ENCODE assay signal across 10 cellular contexts in the genomic region with DNA sequence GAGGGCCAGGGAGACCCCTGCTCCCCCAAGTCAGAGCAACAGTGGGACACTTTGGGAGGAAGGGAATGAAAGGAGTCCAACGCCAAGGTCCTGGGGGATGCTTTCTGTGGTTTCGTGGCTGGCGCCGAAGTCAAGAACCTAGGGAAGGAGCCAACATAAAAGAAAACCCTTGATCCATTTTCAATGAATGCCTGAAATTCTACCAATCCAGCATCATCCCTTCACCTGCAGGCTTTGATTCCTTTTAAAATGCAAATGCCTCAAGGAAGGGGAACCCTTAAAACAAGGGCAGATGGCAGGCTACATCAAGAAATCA.
DNase-seq lines count a peak whose midpoint lies in the region; ATAC-seq and TF ChIP-seq lines count a peak whose summit lies in the region.
"Had no signal": no experiment of that assay in that cellular context is flagged by ENCODE, and none has a peak within 500 bp of the region (broad histone marks: within the 10 kb centered on the region; RNA-seq: fewer than 3 reads in every experiment).

No MANE protein-coding gene starts in this region.

- H3K4me1 Mint-ChIP-seq in activated CD8-positive, alpha-beta memory T cell treated with anti-CD3 and anti-CD28 coated beads, Interleukin-2, amount 10 ng/mL, durations not matched to agents 7 days and 5 days: no peaks in the 10 kb centered on the region

- no peak overlapping the region for H2AK5ac ChIP-seq in mesenchymal stem cell (ENCODE audit: low read length, severe bottlenecking)

- H3K27ac ChIP-seq in mesenchymal stem cell (ENCODE audit: low read length, poor library complexity, severe bottlenecking) (no peak overlapping the region), tibial artery (no peak overlapping the region)

- H3K27me3 Mint-ChIP-seq in activated CD8-positive, alpha-beta memory T cell treated with anti-CD3 and anti-CD28 coated beads, Interleukin-2, amount 10 ng/mL, durations not matched to agents 7 days and 5 days: peaks cover 9% of the 10 kb centered on the region

- H3K36me3 ChIP-seq in adipocyte (ENCODE audit: control insufficient read depth, insufficient read depth, low read length, severe bottlenecking): no peaks in the 10 kb centered on the region
- no peaks in the 10 kb centered on the region for H3K36me3 ChIP-seq in mesenchymal stem cell (ENCODE audit: control insufficient read depth in 1 of 2, insufficient read depth in 2 of 2, low read depth in 1 of 2, low read length in 2 of 2)
- H3K36me3 ChIP-seq in tibial artery: no peaks in the 10 kb centered on the region
- H3K36me3 ChIP-seq: BE2C had no signal

- 38% methylated on average over 4 of the region's 4 CpGs for WGBS in mesenchymal stem cell

- H2BK120ac ChIP-seq in mesenchymal stem cell (ENCODE audit: low read depth, low read length): no peak overlapping the region

- intact Hi-C loops in tibial artery (cut with DNase I; ENCODE audit: low total_unique reads): loop anchor here (5.0 to 10.0 kb wide), 4 partner anchors 223 to 533 kb away; a partner anchor contains a TSS

- peak in 1 of 2 experiments; percentile 18 for TF ChIP-seq CTCF in tibial artery (IDR thresholded peaks at IDR 0.05)

- CTCF ChIA-PET in activated CD8-positive, alpha-beta memory T cell treated with anti-CD3 and anti-CD28 coated beads, Interleukin-2, amount 10 ng/mL, durations not matched to agents 7 days and 5 days (lab: Charles Lee): no interaction called here

- no peak overlapping the region for H3K23ac ChIP-seq in mesenchymal stem cell (ENCODE audit: low read length in 2 of 2)

- no peak overlapping the region for H3K14ac ChIP-seq in mesenchymal stem cell (ENCODE audit: low read length in 2 of 2)

- no peaks in the 10 kb centered on the region for H3K36me3 Mint-ChIP-seq in activated CD8-positive, alpha-beta memory T cell treated with anti-CD3 and anti-CD28 coated beads, Interleukin-2, amount 10 ng/mL, durations not matched to agents 7 days and 5 days

- no peak overlapping the region for H3K4ac ChIP-seq in mesenchymal stem cell (ENCODE audit: low read depth in 1 of 2, low read length in 2 of 2)

- no peak overlapping the region for H3K18ac ChIP-seq in mesenchymal stem cell (ENCODE audit: low read depth in 1 of 2, low read length in 2 of 2)

- H3K4me3 ChIP-seq in adipocyte (ENCODE audit: low read length): peak overlapping the region; percentile 79
- peak overlapping the region in 1 of 2 experiments; percentile 72 for H3K4me3 ChIP-seq in mesenchymal stem cell (ENCODE audit: insufficient read depth in 1 of 2, low read depth in 1 of 2, low read length in 2 of 2)
- H3K4me3 ChIP-seq in tibial artery: peak overlapping the region; percentile 62 to 64

- H3K9me3 Mint-ChIP-seq in activated CD8-positive, alpha-beta memory T cell treated with anti-CD3 and anti-CD28 coated beads, Interleukin-2, amount 10 ng/mL, durations not matched to agents 7 days and 5 days (ENCODE audit: low read depth): no peaks in the 10 kb centered on the region

- H3K9me3 ChIP-seq in adipocyte (ENCODE audit: control insufficient read depth, low read length): no peaks in the 10 kb centered on the region
- peaks cover 4% of the 10 kb centered on the region for H3K9me3 ChIP-seq in mesenchymal stem cell (ENCODE audit: control insufficient read depth, low read length)
- no peaks in the 10 kb centered on the region for H3K9me3 ChIP-seq in tibial artery
- H3K9me3 ChIP-seq: BE2C, body of pancreas had no signal

- no peak overlapping the region for H4K8ac ChIP-seq in mesenchymal stem cell (ENCODE audit: low read length)

- H3K27me3 ChIP-seq in adipocyte (replicated peaks; ENCODE audit: control insufficient read depth, insufficient read depth, low read length): no peaks in the 10 kb centered on the region
- H3K27me3 ChIP-seq in mesenchymal stem cell (ENCODE audit: control insufficient read depth in 1 of 2, insufficient read depth in 1 of 2, low read length in 2 of 2): peaks cover 0 to 14% of the 10 kb centered on the region in 2 experiments
- H3K27me3 ChIP-seq in tibial artery: no peaks in the 10 kb centered on the region
- H3K27me3 ChIP-seq: BE2C, body of pancreas had no signal

- H3K4me3 Mint-ChIP-seq in activated CD8-positive, alpha-beta memory T cell treated with anti-CD3 and anti-CD28 coated beads, Interleukin-2, amount 10 ng/mL, durations not matched to agents 7 days and 5 days: peak overlapping the region; percentile 66

- H2AFZ ChIP-seq in mesenchymal stem cell (ENCODE audit: low read depth, low read length): no peak overlapping the region

- H3K4me1 ChIP-seq in adipocyte (ENCODE audit: control insufficient read depth, insufficient read depth, low read length) (peaks cover 26% of the 10 kb centered on the region), mesenchymal stem cell (ENCODE audit: control insufficient read depth, insufficient read depth, low read depth, low read length) (peaks cover 18% of the 10 kb centered on the region), tibial artery (peaks cover 0 to 12% (median 6%) of the 10 kb centered on the region in 4 donors)
- H3K4me1 ChIP-seq: BE2C had no signal

- H2BK12ac ChIP-seq in mesenchymal stem cell (ENCODE audit: low read length in 2 of 2): no peak overlapping the region

- H4K91ac ChIP-seq in mesenchymal stem cell (ENCODE audit: low read length): no peak overlapping the region

- H3K27ac Mint-ChIP-seq in activated CD8-positive, alpha-beta memory T cell treated with anti-CD3 and anti-CD28 coated beads, Interleukin-2, amount 10 ng/mL, durations not matched to agents 7 days and 5 days: no peak overlapping the region

- H2BK5ac ChIP-seq in mesenchymal stem cell (ENCODE audit: low read depth, low read length, poor library complexity, severe bottlenecking): no peak overlapping the region

- H3K9ac ChIP-seq in adipocyte (ENCODE audit: low read length) (peak overlapping the region; percentile 89), mesenchymal stem cell (ENCODE audit: low read length) (peak overlapping the region; percentile 92)

- H3K79me1 ChIP-seq in mesenchymal stem cell (replicated peaks; ENCODE audit: low read length, poor library complexity, severe bottlenecking): no peaks in the 10 kb centered on the region

- no peak overlapping the region for H2BK15ac ChIP-seq in mesenchymal stem cell (ENCODE audit: low read depth, poor library complexity, severe bottlenecking)

- ATAC-seq in activated CD8-positive, alpha-beta memory T cell treated with anti-CD3 and anti-CD28 coated beads, Interleukin-2, amount 10 ng/mL, durations not matched to agents 7 days and 5 days: no peak
- no peak for ATAC-seq in GM21723 (IDR thresholded peaks at IDR 0.05; ENCODE audit: unreplicated experiment)

- H3K4me2 ChIP-seq in mesenchymal stem cell (ENCODE audit: low read length, poor library complexity, severe bottlenecking): peak overlapping the region; percentile 52

- DNase-seq in activated CD8-positive, alpha-beta memory T cell treated with anti-CD3 and anti-CD28 coated beads, Interleukin-2, amount 10 ng/mL, durations not matched to agents 7 days and 5 days: no peak
- DNase-seq in activated CD8-positive, alpha-beta memory T cell treated with anti-CD3 and anti-CD28 coated beads for 24 hours: no peak
- no peak for DNase-seq in adipocyte (ENCODE audit: low read depth)
- no peak for DNase-seq in mesenchymal stem cell
- DNase-seq in tibial artery: peak in 1 of 2 donors; percentile 11
- DNase-seq in UCSD-AML1 (lab: John Stamatoyannopoulos, UW; ENCODE audit: unreplicated experiment): no peak
- DNase-seq in NCI-H146 treated with DMSO at 0.1 percent for 48 hours (lab: John Stamatoyannopoulos, UW; ENCODE audit: unreplicated experiment): no peak
